Comparison of ENCODE assay signal across 1 cellular context in the genomic region with DNA sequence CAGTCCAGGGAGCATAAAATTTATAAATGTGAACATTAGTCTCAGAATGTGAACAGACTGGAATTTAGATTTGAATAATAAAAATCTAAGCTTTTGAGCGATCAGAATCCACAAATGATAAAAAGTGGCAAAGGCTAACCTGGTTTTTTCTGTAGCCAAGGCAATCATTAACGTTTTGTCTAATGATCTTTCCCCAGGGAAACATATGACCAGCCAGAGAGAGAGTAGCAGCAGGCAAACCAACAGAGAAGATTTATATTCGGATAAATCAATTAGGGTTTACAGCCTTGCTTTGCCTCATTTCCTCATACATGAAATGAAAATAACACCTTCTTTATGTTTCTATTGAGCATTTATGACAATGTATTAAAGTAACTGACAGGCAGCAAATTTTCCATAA.
A peak's percentile ranks its signal among the peaks of the same experiment; 100 is the strongest.
TF ChIP-seq lines count a peak whose summit lies in the region.

No MANE protein-coding gene starts in this region.

TF ChIP-seq in liver, 16 proteins besides CTCF, POLR2A, EP300 and RAD21:
- TF ChIP-seq, protein P1, sequence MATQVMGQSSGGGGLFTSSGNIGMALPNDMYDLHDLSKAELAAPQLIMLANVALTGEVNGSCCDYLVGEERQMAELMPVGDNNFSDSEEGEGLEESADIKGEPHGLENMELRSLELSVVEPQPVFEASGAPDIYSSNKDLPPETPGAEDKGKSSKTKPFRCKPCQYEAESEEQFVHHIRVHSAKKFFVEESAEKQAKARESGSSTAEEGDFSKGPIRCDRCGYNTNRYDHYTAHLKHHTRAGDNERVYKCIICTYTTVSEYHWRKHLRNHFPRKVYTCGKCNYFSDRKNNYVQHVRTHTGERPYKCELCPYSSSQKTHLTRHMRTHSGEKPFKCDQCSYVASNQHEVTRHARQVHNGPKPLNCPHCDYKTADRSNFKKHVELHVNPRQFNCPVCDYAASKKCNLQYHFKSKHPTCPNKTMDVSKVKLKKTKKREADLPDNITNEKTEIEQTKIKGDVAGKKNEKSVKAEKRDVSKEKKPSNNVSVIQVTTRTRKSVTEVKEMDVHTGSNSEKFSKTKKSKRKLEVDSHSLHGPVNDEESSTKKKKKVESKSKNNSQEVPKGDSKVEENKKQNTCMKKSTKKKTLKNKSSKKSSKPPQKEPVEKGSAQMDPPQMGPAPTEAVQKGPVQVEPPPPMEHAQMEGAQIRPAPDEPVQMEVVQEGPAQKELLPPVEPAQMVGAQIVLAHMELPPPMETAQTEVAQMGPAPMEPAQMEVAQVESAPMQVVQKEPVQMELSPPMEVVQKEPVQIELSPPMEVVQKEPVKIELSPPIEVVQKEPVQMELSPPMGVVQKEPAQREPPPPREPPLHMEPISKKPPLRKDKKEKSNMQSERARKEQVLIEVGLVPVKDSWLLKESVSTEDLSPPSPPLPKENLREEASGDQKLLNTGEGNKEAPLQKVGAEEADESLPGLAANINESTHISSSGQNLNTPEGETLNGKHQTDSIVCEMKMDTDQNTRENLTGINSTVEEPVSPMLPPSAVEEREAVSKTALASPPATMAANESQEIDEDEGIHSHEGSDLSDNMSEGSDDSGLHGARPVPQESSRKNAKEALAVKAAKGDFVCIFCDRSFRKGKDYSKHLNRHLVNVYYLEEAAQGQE (IDR thresholded peaks at IDR 0.05), result no peak
- TF ChIP-seq HNF4A (conservative IDR thresholded peaks at IDR 0.05) (peak in 1 of 2 donors; percentile 36), FOXA1 (IDR thresholded peaks at IDR 0.05) (no peak), SP1 (IDR thresholded peaks at IDR 0.05) (peak; percentile 30), GABPA (IDR thresholded peaks at IDR 0.05 in 1 of 2, conservative IDR thresholded peaks at IDR 0.05 in 1 of 2) (no peak), YY1 (IDR thresholded peaks at IDR 0.05) (peak; percentile 11), FOXA2 (IDR thresholded peaks at IDR 0.05) (no peak)
- TF ChIP-seq, protein P2, sequence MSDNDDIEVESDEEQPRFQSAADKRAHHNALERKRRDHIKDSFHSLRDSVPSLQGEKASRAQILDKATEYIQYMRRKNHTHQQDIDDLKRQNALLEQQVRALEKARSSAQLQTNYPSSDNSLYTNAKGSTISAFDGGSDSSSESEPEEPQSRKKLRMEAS (IDR thresholded peaks at IDR 0.05), result no peak
TF ChIP-seq in liver: peak in this region for 3.
